28 cellular contexts compared by ENCODE assay signal in the genomic region with DNA sequence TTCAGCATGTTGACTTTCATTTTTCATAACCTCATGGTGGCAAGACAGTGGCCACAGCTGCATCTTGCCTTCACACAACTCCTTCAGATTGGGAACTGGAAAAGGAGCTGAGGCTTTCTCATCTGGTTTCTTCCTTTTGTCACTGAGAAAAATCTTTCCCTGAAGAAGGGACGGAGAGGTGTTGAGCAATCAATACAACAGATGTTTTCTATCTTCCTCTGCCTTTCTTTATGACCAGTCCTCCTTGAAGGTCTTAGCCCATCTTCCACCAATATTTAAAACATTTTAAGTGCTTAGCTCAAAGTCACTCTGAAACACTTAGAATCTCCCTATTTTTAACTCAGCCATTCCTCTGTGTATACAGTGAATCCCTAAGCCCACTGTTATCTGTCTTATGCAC. TPM values are rescaled to one million over a fixed set of nuclear protein-coding genes. Genes with fewer than 3 reads are reported as not detected.
A peak's percentile ranks its signal among the peaks of the same experiment; 100 is the strongest.
DNase-seq lines count a peak whose midpoint lies in the region; ATAC-seq, FAIRE-seq and TF ChIP-seq lines count a peak whose summit lies in the region.
"Had no signal": no experiment of that assay in that cellular context is flagged by ENCODE, and none has a peak within 500 bp of the region (broad histone marks: within the 10 kb centered on the region; RNA-seq: fewer than 3 reads in every experiment).

No MANE protein-coding gene starts in this region.

- H3K27ac Mint-ChIP-seq in activated CD4-positive, alpha-beta T cell treated with anti-CD3 and anti-CD28 coated beads, Interleukin-2, amount 10 ng/mL, durations not matched to agents 7 days and 5 days: no peak overlapping the region
- H3K27ac Mint-ChIP-seq: CD14-positive monocyte; CD8-positive, alpha-beta memory T cell had no signal

- no peak overlapping the region for H2BK120ac ChIP-seq in mesenchymal stem cell (ENCODE audit: low read depth, low read length)

- H2BK15ac ChIP-seq in mesenchymal stem cell (ENCODE audit: low read depth, poor library complexity, severe bottlenecking): no peak overlapping the region

- no peak overlapping the region for H2AFZ ChIP-seq in K562 (ENCODE audit: low read depth, low read length)
- no peak overlapping the region for H2AFZ ChIP-seq in mesenchymal stem cell (ENCODE audit: low read depth, low read length)

- H2AK5ac ChIP-seq in mesenchymal stem cell (ENCODE audit: low read length, severe bottlenecking): no peak overlapping the region

- no peaks in the 10 kb centered on the region for H3K79me2 ChIP-seq in K562 (ENCODE audit: control insufficient read depth, insufficient read depth, low read length)

- no peak overlapping the region for H3K23ac ChIP-seq in mesenchymal stem cell (ENCODE audit: low read length in 2 of 2)

- no peak for ATAC-seq in K562
- ATAC-seq in HG03439 (IDR thresholded peaks at IDR 0.05; ENCODE audit: unreplicated experiment): no peak
- ATAC-seq: A549 had no signal

- H3K4me3 Mint-ChIP-seq in activated CD4-positive, alpha-beta T cell treated with anti-CD3 and anti-CD28 coated beads, Interleukin-2, amount 10 ng/mL, durations not matched to agents 7 days and 5 days: no peak overlapping the region
- H3K4me3 Mint-ChIP-seq: CD14-positive monocyte; CD8-positive, alpha-beta memory T cell had no signal

- no TSS peak for BruUV-seq in K562 (replicated peaks; lab: Mats Ljungman, UMichigan)

- H3K4me1 Mint-ChIP-seq in activated CD4-positive, alpha-beta T cell treated with anti-CD3 and anti-CD28 coated beads, Interleukin-2, amount 10 ng/mL, durations not matched to agents 7 days and 5 days: no peaks in the 10 kb centered on the region
- H3K4me1 Mint-ChIP-seq: CD14-positive monocyte; CD8-positive, alpha-beta memory T cell had no signal

- H3K27me3 ChIP-seq in K562 (ENCODE audit: control insufficient read depth in 2 of 2, insufficient read depth in 2 of 2, low read length in 2 of 2): no peaks in the 10 kb centered on the region; a peak in 1 of 5 replicates
- no peaks in the 10 kb centered on the region for H3K27me3 ChIP-seq in mesenchymal stem cell (ENCODE audit: control insufficient read depth in 1 of 2, insufficient read depth in 1 of 2, low read length in 2 of 2)
- H3K27me3 ChIP-seq: BE2C, SJSA1 had no signal

- H3K18ac ChIP-seq in mesenchymal stem cell (ENCODE audit: low read depth in 1 of 2, low read length in 2 of 2): no peak overlapping the region

- no peak for TF ChIP-seq EP300 in K562 (IDR thresholded peaks at IDR 0.05; ENCODE audit: low read length)

- H4K8ac ChIP-seq in mesenchymal stem cell (ENCODE audit: low read length): no peak overlapping the region

- CTCF ChIA-PET in K562 (lab: Yijun Ruan, JAX; ENCODE audit: low intra/inter-chr PET ratio): no interaction called here
- CTCF ChIA-PET in activated CD4-positive, alpha-beta T cell treated with anti-CD3 and anti-CD28 coated beads, Interleukin-2, amount 10 ng/mL, durations not matched to agents 7 days and 5 days (lab: Charles Lee): no interaction called here

- H3K4me2 ChIP-seq in K562 (ENCODE audit: insufficient read depth, low read length) (no peak overlapping the region), mesenchymal stem cell (ENCODE audit: low read length, poor library complexity, severe bottlenecking) (no peak overlapping the region)
- H3K4me2 ChIP-seq: A549, KMS-11 had no signal

- 0 out of 2 replicates have a peak, but pooled peaks cover 2% of the 10 kb centered on the region for H3K9me3 ChIP-seq in K562 (replicated peaks; ENCODE audit: control insufficient read depth, insufficient read depth, low read depth, low read length)
- peaks cover 62% of the 10 kb centered on the region for H3K9me3 ChIP-seq in mesenchymal stem cell (ENCODE audit: control insufficient read depth, low read length)
- H3K9me3 ChIP-seq: BE2C had no signal

- peak; percentile 25 for DNase-seq in HCEC 1CT
- DNase-seq in K562 (ENCODE audit: extremely low read depth in 1 of 4, low spot score in 3 of 4): no peak
- peak; percentile 17 for DNase-seq in fibroblast of mammary gland (ENCODE audit: low read depth)
- peak; percentile 60 for DNase-seq in mesenchymal stem cell
- no peak for DNase-seq in activated CD4-positive, CD25-positive, alpha-beta regulatory T cell treated with anti-CD3 and anti-CD28 coated beads, Interleukin-2, amount 50 U/mL, for 72 hours
- DNase-seq in activated CD4-positive, alpha-beta T cell treated with anti-CD3 and anti-CD28 coated beads, Interleukin-2, amount 10 ng/mL, durations not matched to agents 7 days and 5 days: no peak
- DNase-seq: BE2C; CD8-positive, alpha-beta memory T cell; DMS 273 treated with DMSO at 0.1 percent for 48 hours; DMS79 treated with DMSO at 0.1 percent for 48 hours; GF-D8; NCI-H1092; NCI-H1417 treated with DMSO at 0.1 percent for 48 hours; NCI-H1694 treated with DMSO at 0.1 percent for 48 hours; NCI-H2081 treated with DMSO at 0.1 percent for 48 hours; NCI-H2171; NCI-H226; NCI-H510A; NCI-H69; Right ventricle myocardium superior; RPMI8226 had no signal

- POLR2A ChIA-PET in K562 (lab: Yijun Ruan, JAX): interaction anchor here (0.6 kb wide), 1 partner anchor 21 kb away, joined by 3 read pairs; no protein-coding TSS in a partner anchor
- POLR2A ChIA-PET in activated CD4-positive, alpha-beta T cell treated with anti-CD3 and anti-CD28 coated beads, Interleukin-2, amount 10 ng/mL, durations not matched to agents 7 days and 5 days (lab: Charles Lee): no interaction called here

- H3K4me3 ChIP-seq in K562: no peak overlapping the region
- no peak overlapping the region for H3K4me3 ChIP-seq in fibroblast of mammary gland (ENCODE audit: control insufficient read depth, low read depth, low read length)
- H3K4me3 ChIP-seq in mesenchymal stem cell (ENCODE audit: insufficient read depth in 1 of 2, low read depth in 1 of 2, low read length in 2 of 2): no peak overlapping the region
- H3K4me3 ChIP-seq: A549, SJSA1 had no signal

- H3K36me3 ChIP-seq in K562 (ENCODE audit: control insufficient read depth, insufficient read depth, low read length) (no peaks in the 10 kb centered on the region), mesenchymal stem cell (ENCODE audit: control insufficient read depth in 1 of 2, insufficient read depth in 2 of 2, low read depth in 1 of 2, low read length in 2 of 2) (peaks cover 7 to 21% of the 10 kb centered on the region in 2 experiments)

- H3K9me1 ChIP-seq in K562 (ENCODE audit: control insufficient read depth, insufficient read depth, low read length): no peaks in the 10 kb centered on the region

- no peak overlapping the region for H2BK5ac ChIP-seq in mesenchymal stem cell (ENCODE audit: low read depth, low read length, poor library complexity, severe bottlenecking)

- peaks cover 36% of the 10 kb centered on the region for H3K9me3 Mint-ChIP-seq in activated CD4-positive, alpha-beta T cell treated with anti-CD3 and anti-CD28 coated beads, Interleukin-2, amount 10 ng/mL, durations not matched to agents 7 days and 5 days

- H3K79me1 ChIP-seq in mesenchymal stem cell (replicated peaks; ENCODE audit: low read length, poor library complexity, severe bottlenecking): peaks cover 12% of the 10 kb centered on the region

- H4K20me1 ChIP-seq in K562 (replicated peaks; ENCODE audit: control insufficient read depth, insufficient read depth, low read length): no peaks in the 10 kb centered on the region

- no peaks in the 10 kb centered on the region for H3K4me1 ChIP-seq in K562 (replicated peaks in 1 of 2; ENCODE audit: control insufficient read depth in 2 of 2, insufficient read depth in 2 of 2, low read length in 2 of 2)
- H3K4me1 ChIP-seq in mesenchymal stem cell (ENCODE audit: control insufficient read depth, insufficient read depth, low read depth, low read length): no peaks in the 10 kb centered on the region
- H3K4me1 ChIP-seq: A549, BE2C, SJSA1 had no signal

- no peak overlapping the region for H3K4ac ChIP-seq in mesenchymal stem cell (ENCODE audit: low read depth in 1 of 2, low read length in 2 of 2)

- TF ChIP-seq CTCF in K562 (IDR thresholded peaks at IDR 0.05 in 2 of 3, conservative IDR thresholded peaks at IDR 0.05 in 1 of 3; ENCODE audit: insufficient read depth in 2 of 3, low read depth in 1 of 3, low read length in 3 of 3) (no peak), fibroblast of mammary gland (conservative IDR thresholded peaks at IDR 0.05; ENCODE audit: control insufficient read depth, insufficient read depth, low read depth, low read length) (no peak)

- no peak for TF ChIP-seq POLR2A in K562 (conservative IDR thresholded peaks at IDR 0.05)

- TF ChIP-seq RAD21 in K562 (CRISPR knock-in tag; conservative IDR thresholded peaks at IDR 0.05 in 1 of 2, IDR thresholded peaks at IDR 0.05 in 1 of 2): no peak

- H4K91ac ChIP-seq in mesenchymal stem cell (ENCODE audit: low read length): no peak overlapping the region

- H3K9ac ChIP-seq in K562 (ENCODE audit: insufficient read depth in 1 of 2, low read depth in 2 of 2, low read length in 2 of 2) (no peak overlapping the region), mesenchymal stem cell (ENCODE audit: low read length) (no peak overlapping the region)
- H3K9ac ChIP-seq: KMS-11 had no signal

- WGBS in K562 (ENCODE audit: insufficient coverage, low coverage, missing lambda C conversion rate): 11% methylated on average over 1 of the region's 1 CpG
- 70% methylated on average over 1 of the region's 1 CpG for WGBS in mesenchymal stem cell

- intact Hi-C loops in K562 (cut with micrococcal nuclease): no loop called here

- H3K27ac ChIP-seq in K562 (ENCODE audit: extremely low read depth, low read depth, low read length) (no peak overlapping the region), mesenchymal stem cell (ENCODE audit: low read length, poor library complexity, severe bottlenecking) (no peak overlapping the region)
- H3K27ac ChIP-seq: A549, KMS-11, SJSA1 had no signal

- in situ Hi-C loops in K562 (cut with MboI): no loop called here

- no peaks in the 10 kb centered on the region for H3K27me3 Mint-ChIP-seq in activated CD4-positive, alpha-beta T cell treated with anti-CD3 and anti-CD28 coated beads, Interleukin-2, amount 10 ng/mL, durations not matched to agents 7 days and 5 days

- FAIRE-seq in K562 (lab: Jason Lieb, UNC): no peak
- FAIRE-seq: A549, GM19239, HTR-8/SVneo had no signal

- H2BK12ac ChIP-seq in mesenchymal stem cell (ENCODE audit: low read length in 2 of 2): no peak overlapping the region

- no peak overlapping the region for H3K14ac ChIP-seq in mesenchymal stem cell (ENCODE audit: low read length in 2 of 2)

- no peaks in the 10 kb centered on the region for H3K36me3 Mint-ChIP-seq in activated CD4-positive, alpha-beta T cell treated with anti-CD3 and anti-CD28 coated beads, Interleukin-2, amount 10 ng/mL, durations not matched to agents 7 days and 5 days (ENCODE audit: low read depth)

RNA-seq across cellular contexts. Expression of gene ZNF660, which starts 11.9 kb away (rescaled TPM):
- 0.49 and 0.92 TPM in 2 replicates for total RNA-seq in K562 (2011; cell fraction: chromatin; rRNA removed; ENCODE audit: low replicate concordance)
- 0.17 and 0.53 TPM in 2 replicates for total RNA-seq in K562 (2011; cell fraction: nucleolus; rRNA removed)
- total RNA-seq in K562 (2011; cell fraction: nucleoplasm; rRNA removed): 1.1 and 1.2 TPM in 2 replicates
- total RNA-seq in K562 (2014; rRNA removed) (0.08 and 0.09 TPM in 2 replicates), K562 (2014; rRNA removed; fragmentation: Illumina TruSeq; extraction: Trizol) (0.65 and 0.96 TPM in 2 replicates), K562 (2015; rRNA removed; fragmentation: Illumina TruSeq; extraction: Trizol) (0.40 and 0.49 TPM in 2 replicates), K562 (2021) (0.13 and 0.29 TPM in 2 replicates)
- polyA plus RNA-seq in K562 (2011; rRNA removed) (0.17 and 0.24 TPM in 2 replicates), K562 (2014; fragmentation: Illumina TruSeq; extraction: Trizol) (0.07 and 0.10 TPM in 2 replicates), K562 (2014; fragmentation: Nextera tagmentation; extraction: Ambion mirVana) (under 1 TPM; 0.06 to 0.07 TPM), K562 (2014; rRNA removed) (0.18 and 0.19 TPM in 2 replicates)
- 0.04 and 0.12 TPM in 2 replicates for polyA plus RNA-seq in K562 (2011; cell fraction: cytosol; rRNA removed)
- polyA plus RNA-seq in K562 (2011; cell fraction: nucleus; rRNA removed): 0.14 and 0.23 TPM in 2 replicates
- 0.26 and 0.27 TPM in 2 replicates for polyA plus RNA-seq in K562 (2012)
- 0.35 and 1.1 TPM in 2 replicates for polyA minus RNA-seq in K562 (2011; rRNA and poly(A)+ RNA removed)
- polyA minus RNA-seq in K562 (2011; cell fraction: cytosol; rRNA and poly(A)+ RNA removed): not detected in 2 replicates
- polyA minus RNA-seq in K562 (2011; cell fraction: nucleus; rRNA and poly(A)+ RNA removed): 0.27 and 0.33 TPM in 2 replicates
- 1.6 TPM for polyA plus RNA-seq in mesenchymal stem cell (2013, experiment 1 of 2)
- polyA plus RNA-seq in mesenchymal stem cell (2013, experiment 2 of 2): 1.5 TPM
- total RNA-seq in activated CD4-positive, alpha-beta T cell treated with anti-CD3 and anti-CD28 coated beads, Interleukin-2, amount 10 ng/mL, durations not matched to agents 7 days and 5 days: under 1 TPM in 1 of 2 experiments, not detected in 1; 0.15 TPM
- polyA plus RNA-seq: A549 had no signal

RNA-seq across cellular contexts. Expression of gene ZNF197, which starts 28.2 kb away (rescaled TPM):
- 10.3 and 30.4 TPM in 2 replicates for total RNA-seq in K562 (2011; cell fraction: chromatin; rRNA removed; ENCODE audit: low replicate concordance)
- 6.7 and 10.7 TPM in 2 replicates for total RNA-seq in K562 (2011; cell fraction: nucleolus; rRNA removed)
- 11.7 and 11.8 TPM in 2 replicates for total RNA-seq in K562 (2011; cell fraction: nucleoplasm; rRNA removed)
- total RNA-seq in K562 (2014; rRNA removed) (12.1 and 13.1 TPM in 2 replicates), K562 (2014; rRNA removed; fragmentation: Illumina TruSeq; extraction: Trizol) (19.1 and 22.3 TPM in 2 replicates), K562 (2015; rRNA removed; fragmentation: Illumina TruSeq; extraction: Trizol) (16.1 and 18.5 TPM in 2 replicates), K562 (2021) (12.7 and 13.9 TPM in 2 replicates)
- polyA plus RNA-seq in K562 (2011; rRNA removed) (10.1 and 13.7 TPM in 2 replicates), K562 (2014; fragmentation: Illumina TruSeq; extraction: Trizol) (15.7 and 16.7 TPM in 2 replicates), K562 (2014; fragmentation: Nextera tagmentation; extraction: Ambion mirVana) (1 to 10 TPM; 3.5 to 3.8 TPM), K562 (2014; rRNA removed) (9.4 and 11.0 TPM in 2 replicates)
- polyA plus RNA-seq in K562 (2011; cell fraction: cytosol; rRNA removed): 6.7 and 7.2 TPM in 2 replicates
- polyA plus RNA-seq in K562 (2011; cell fraction: nucleus; rRNA removed): 4.9 and 7.4 TPM in 2 replicates
- polyA plus RNA-seq in K562 (2012): 11.9 and 13.6 TPM in 2 replicates
- 20.4 and 23.1 TPM in 2 replicates for polyA minus RNA-seq in K562 (2011; rRNA and poly(A)+ RNA removed)
- 7.5 and 8.1 TPM in 2 replicates for polyA minus RNA-seq in K562 (2011; cell fraction: cytosol; rRNA and poly(A)+ RNA removed)
- 8.2 and 15.3 TPM in 2 replicates for polyA minus RNA-seq in K562 (2011; cell fraction: nucleus; rRNA and poly(A)+ RNA removed)
- polyA plus RNA-seq in mesenchymal stem cell (2013, experiment 1 of 2): 13.9 TPM
- polyA plus RNA-seq in mesenchymal stem cell (2013, experiment 2 of 2): 13.7 TPM
- total RNA-seq in activated CD4-positive, alpha-beta T cell treated with anti-CD3 and anti-CD28 coated beads, Interleukin-2, amount 10 ng/mL, durations not matched to agents 7 days and 5 days: 10 to 100 TPM; 13.2 to 14.8 TPM

RNA-seq across cellular contexts. Expression of gene ZKSCAN7, which starts 41.6 kb away (rescaled TPM):
- total RNA-seq in K562 (2011; cell fraction: chromatin; rRNA removed; ENCODE audit: low replicate concordance): not detected in 2 replicates
- total RNA-seq in K562 (2011; cell fraction: nucleolus; rRNA removed): not detected in 2 replicates
- not detected in 2 replicates for total RNA-seq in K562 (2011; cell fraction: nucleoplasm; rRNA removed)
- total RNA-seq in K562 (2014; rRNA removed) (not detected in 2 replicates), K562 (2014; rRNA removed; fragmentation: Illumina TruSeq; extraction: Trizol) (not detected in 2 replicates), K562 (2015; rRNA removed; fragmentation: Illumina TruSeq; extraction: Trizol) (not detected in 2 replicates), K562 (2021) (0.07 TPM in 1 of 2 replicates, not detected in the other)
- polyA plus RNA-seq in K562 (2011; rRNA removed) (not detected in 2 replicates), K562 (2014; fragmentation: Illumina TruSeq; extraction: Trizol) (not detected in 2 replicates), K562 (2014; fragmentation: Nextera tagmentation; extraction: Ambion mirVana) (not detected), K562 (2014; rRNA removed) (not detected in 2 replicates)
- not detected in 2 replicates for polyA plus RNA-seq in K562 (2011; cell fraction: cytosol; rRNA removed)
- not detected in 2 replicates for polyA plus RNA-seq in K562 (2011; cell fraction: nucleus; rRNA removed)
- 0.10 TPM in 1 of 2 replicates, not detected in the other for polyA plus RNA-seq in K562 (2012)
- not detected in 2 replicates for polyA minus RNA-seq in K562 (2011; rRNA and poly(A)+ RNA removed)
- not detected in 2 replicates for polyA minus RNA-seq in K562 (2011; cell fraction: cytosol; rRNA and poly(A)+ RNA removed)
- polyA minus RNA-seq in K562 (2011; cell fraction: nucleus; rRNA and poly(A)+ RNA removed): not detected in 2 replicates
- polyA plus RNA-seq in mesenchymal stem cell (2013, experiment 1 of 2): 3.7 TPM
- 3.1 TPM for polyA plus RNA-seq in mesenchymal stem cell (2013, experiment 2 of 2)
- under 1 TPM; 0.50 to 0.56 TPM for total RNA-seq in activated CD4-positive, alpha-beta T cell treated with anti-CD3 and anti-CD28 coated beads, Interleukin-2, amount 10 ng/mL, durations not matched to agents 7 days and 5 days
- polyA plus RNA-seq: A549 had no signal

RNA-seq across cellular contexts. Expression of gene ZNF35, which starts 51.9 kb away (rescaled TPM):
- total RNA-seq in K562 (2011; cell fraction: chromatin; rRNA removed; ENCODE audit: low replicate concordance): 21.1 and 34.6 TPM in 2 replicates
- 14.2 and 14.5 TPM in 2 replicates for total RNA-seq in K562 (2011; cell fraction: nucleolus; rRNA removed)
- total RNA-seq in K562 (2011; cell fraction: nucleoplasm; rRNA removed): 10.5 and 17.5 TPM in 2 replicates
- 11.5 and 12.2 TPM in 2 replicates for total RNA-seq in K562 (2014; rRNA removed)
- total RNA-seq in K562 (2014; rRNA removed; fragmentation: Illumina TruSeq; extraction: Trizol): 18.2 and 21.9 TPM in 2 replicates
- 17.6 and 18.2 TPM in 2 replicates for total RNA-seq in K562 (2015; rRNA removed; fragmentation: Illumina TruSeq; extraction: Trizol)
- 13.1 and 13.7 TPM in 2 replicates for total RNA-seq in K562 (2021)
- 7.5 and 8.2 TPM in 2 replicates for polyA plus RNA-seq in K562 (2011; rRNA removed)
- 2.3 and 4.0 TPM in 2 replicates for polyA plus RNA-seq in K562 (2011; cell fraction: cytosol; rRNA removed)
- 5.2 and 5.3 TPM in 2 replicates for polyA plus RNA-seq in K562 (2011; cell fraction: nucleus; rRNA removed)
- polyA plus RNA-seq in K562 (2012): 5.9 and 8.2 TPM in 2 replicates
- 12.3 and 14.8 TPM in 2 replicates for polyA plus RNA-seq in K562 (2014; fragmentation: Illumina TruSeq; extraction: Trizol)
- polyA plus RNA-seq in K562 (2014; fragmentation: Nextera tagmentation; extraction: Ambion mirVana): 10 to 100 TPM; 15.2 to 15.5 TPM
- polyA plus RNA-seq in K562 (2014; rRNA removed): 8.0 and 8.6 TPM in 2 replicates
- 19.7 and 24.4 TPM in 2 replicates for polyA minus RNA-seq in K562 (2011; rRNA and poly(A)+ RNA removed)
- 8.1 TPM in 2 replicates for polyA minus RNA-seq in K562 (2011; cell fraction: cytosol; rRNA and poly(A)+ RNA removed)
- 9.7 and 17.3 TPM in 2 replicates for polyA minus RNA-seq in K562 (2011; cell fraction: nucleus; rRNA and poly(A)+ RNA removed)
- 9.5 TPM for polyA plus RNA-seq in mesenchymal stem cell (2013, experiment 1 of 2)
- 8.5 TPM for polyA plus RNA-seq in mesenchymal stem cell (2013, experiment 2 of 2)
- 1 to 10 TPM; 1.8 to 2.2 TPM for total RNA-seq in activated CD4-positive, alpha-beta T cell treated with anti-CD3 and anti-CD28 coated beads, Interleukin-2, amount 10 ng/mL, durations not matched to agents 7 days and 5 days

Comparison
In these comparisons a context has a peak if more than half of its experiments do, and no peak if none do; other contexts are left out.
1. DNase-seq: peak in HCEC 1CT (single experiment), fibroblast of mammary gland (single experiment) and mesenchymal stem cell (single experiment); none in K562 (0 of 4), activated CD4-positive, CD25-positive, alpha-beta regulatory T cell treated with anti-CD3 and anti-CD28 coated beads, Interleukin-2, amount 50 U/mL, for 72 hours (single experiment) and activated CD4-positive, alpha-beta T cell treated with anti-CD3 and anti-CD28 coated beads, Interleukin-2, amount 10 ng/mL, durations not matched to agents 7 days and 5 days (single experiment).